Comparison of ENCODE assay signal across 34 cellular contexts in genomic region chr11:121833970-121834369, GRCh38.
"Had no signal": no experiment of that assay in that cellular context is flagged by ENCODE, and none has a peak within 500 bp of the region (broad histone marks: within the 10 kb centered on the region; RNA-seq: fewer than 3 reads in every experiment).

No MANE protein-coding gene starts in this region.

- H3K36me3 ChIP-seq: MG63 had no signal

- H3K27me3 ChIP-seq: MG63 had no signal

- H3K4me2 ChIP-seq: KMS-11 had no signal

- H3K9ac ChIP-seq: KMS-11 had no signal

- H3K4me3 ChIP-seq: MG63 had no signal

- H3K27ac ChIP-seq: KMS-11 had no signal

- DNase-seq: Karpas-422, Kasumi-1, MG63, MM.1S, MV-4-11, NCI-H1048, NCI-H1092, NCI-H1092 treated with DMSO at 0.1 percent for 48 hours, NCI-H1105, NCI-H1105 treated with DMSO at 0.1 percent for 48 hours, NCI-H1417, NCI-H1417 treated with DMSO at 0.1 percent for 48 hours, NCI-H1436, NCI-H1436 treated with DMSO at 0.1 percent for 48 hours, NCI-H146, NCI-H1694, NCI-H1694 treated with DMSO at 0.1 percent for 48 hours, NCI-H187, NCI-H187 treated with DMSO at 0.1 percent for 48 hours, NCI-H1930, NCI-H2029, NCI-H2029 treated with DMSO at 0.1 percent for 48 hours, NCI-H2081, NCI-H2081 treated with DMSO at 0.1 percent for 48 hours, NCI-H2107, NCI-H2171, NCI-H2171 treated with DMSO at 0.1 percent for 48 hours, NCI-H2227 treated with DMSO at 0.1 percent for 48 hours, NCI-H226, NCI-H345, NCI-H446, NCI-H446 treated with DMSO at 0.1 percent for 48 hours, NCI-H510A had no signal
